In the genomic region with DNA sequence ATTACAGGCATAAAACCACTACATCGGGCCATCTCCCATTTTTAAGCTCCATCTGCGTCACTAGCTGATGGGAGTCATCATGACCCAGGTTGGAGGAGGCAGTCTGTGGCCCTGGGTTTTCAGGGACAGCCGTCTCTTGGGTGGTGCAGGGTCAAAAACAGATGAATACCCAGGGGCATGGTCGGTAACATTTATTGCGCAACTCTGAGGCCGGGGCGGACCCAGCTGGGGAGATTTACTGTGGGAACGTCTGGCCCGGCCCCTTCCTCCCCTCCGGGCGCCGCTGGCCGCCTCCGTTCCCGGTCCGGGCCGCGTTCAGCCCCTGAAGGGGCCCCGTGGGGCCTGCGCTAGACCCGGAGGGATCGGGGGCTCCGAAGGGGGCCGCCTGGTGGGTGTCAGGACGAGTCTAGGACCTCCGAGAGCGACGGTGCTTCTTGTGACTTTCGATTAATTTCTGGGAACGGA, we compare ENCODE assay signal across 6 cellular contexts. TPM values are rescaled to one million over a fixed set of nuclear protein-coding genes. Genes with fewer than 3 reads are reported as not detected.
DNase-seq lines count a peak whose midpoint lies in the region; ATAC-seq and TF ChIP-seq lines count a peak whose summit lies in the region.

No MANE protein-coding gene starts in this region.

- H3K27me3 ChIP-seq in BLaER1 treated with 17β-estradiol and CSF1 and Interleukin-3, amounts not matched to agents 10 nM and 100 nM = peaks cover 86 to 89% (median 89%) of the 10 kb centered on the region in 11 experiments
- H3K27me3 ChIP-seq in lower lobe of right lung (ENCODE audit: low read depth) = peaks cover 46% of the 10 kb centered on the region

- POLR2A ChIA-PET in WTC11 (lab: Charles Lee) = interaction anchor here (1.8 to 7.8 kb wide), 3 partner anchors 10 to 38 kb away, joined by 6 to 115 read pairs (median 14); partner anchors contain the start of genes EPOR, ODAD3 and PRKCSH

- no peaks in the 10 kb centered on the region for H3K36me3 Mint-ChIP-seq in WTC11

- H3K4me1 Mint-ChIP-seq in WTC11 = peaks cover 19% of the 10 kb centered on the region

- TF ChIP-seq POLR2A in erythroblast (IDR thresholded peaks at IDR 0.05; ENCODE audit: low read length) = no peak

- H3K9ac ChIP-seq in BLaER1 treated with 17β-estradiol and CSF1 and Interleukin-3, amounts not matched to agents 10 nM and 100 nM = peak overlapping the region; percentile 29 to 72 (median 59); a peak in 20 of 22 replicates

- peak overlapping the region; percentile 91 to 99 (median 97) for H3K4me2 ChIP-seq in BLaER1 treated with 17β-estradiol and CSF1 and Interleukin-3, amounts not matched to agents 10 nM and 100 nM

- intact Hi-C loops in lower lobe of right lung (cut with DNase I) = no loop called here

- no peaks in the 10 kb centered on the region for H3K9me3 Mint-ChIP-seq in WTC11

- CTCF ChIA-PET in WTC11 (lab: Charles Lee) = interaction anchor here (0.9 to 7.8 kb wide), 11 partner anchors 14 to 1340 kb away, joined by 3 to 308 read pairs (median 12); partner anchors contain the start of genes EPOR, ODAD3, PRKCSH and SWSAP1

- H3K4me1 ChIP-seq in BLaER1 treated with 17β-estradiol and CSF1 and Interleukin-3, amounts not matched to agents 10 nM and 100 nM = peaks cover 44 to 60% (median 53%) of the 10 kb centered on the region in 10 experiments
- peaks cover 48% of the 10 kb centered on the region for H3K4me1 ChIP-seq in lower lobe of right lung

- no peaks in the 10 kb centered on the region for H3K36me3 ChIP-seq in BLaER1 treated with 17β-estradiol and CSF1 and Interleukin-3, amounts not matched to agents 10 nM and 100 nM
- H3K36me3 ChIP-seq in lower lobe of right lung = no peaks in the 10 kb centered on the region

- DNase-seq in WTC11 (ENCODE audit: low spot score) = peak; percentile 35
- no peak for DNase-seq in lower lobe of right lung
- no peak for DNase-seq in erythroblast (lab: John Stamatoyannopoulos, UW)
- no peak for DNase-seq in NCI-H2196 (lab: John Stamatoyannopoulos, UW; ENCODE audit: unreplicated experiment)
- no peak for DNase-seq in mesenteric fat pad (ENCODE audit: low spot score)

- H3K27ac Mint-ChIP-seq in WTC11 = no peak overlapping the region

- H3K27ac ChIP-seq in BLaER1 treated with 17β-estradiol and CSF1 and Interleukin-3, amounts not matched to agents 10 nM and 100 nM = peak overlapping the region in 6 of 11 experiments; percentile 21 to 48 (median 37); a peak in 9 of 22 replicates
- H3K27ac ChIP-seq in lower lobe of right lung = peak overlapping the region; percentile 13

- ATAC-seq in WTC11 (no peak), lower lobe of right lung (no peak)

- peak overlapping the region; percentile 87 for H3K4me3 Mint-ChIP-seq in WTC11

- peak overlapping the region; percentile 32 to 76 (median 58) for H3K4me3 ChIP-seq in BLaER1 treated with 17β-estradiol and CSF1 and Interleukin-3, amounts not matched to agents 10 nM and 100 nM
- H3K4me3 ChIP-seq in lower lobe of right lung = peak overlapping the region; percentile 48

- H3K9me3 ChIP-seq in BLaER1 treated with 17β-estradiol and CSF1 and Interleukin-3, amounts not matched to agents 10 nM and 100 nM (replicated peaks in 1 of 11) = peaks cover 0 to 5% (median 0%) of the 10 kb centered on the region in 11 experiments; a peak in 2 of 22 replicates
- no peaks in the 10 kb centered on the region for H3K9me3 ChIP-seq in lower lobe of right lung

- H4K20me1 ChIP-seq in BLaER1 treated with 17β-estradiol and CSF1 and Interleukin-3, amounts not matched to agents 10 nM and 100 nM = peaks cover 0 to 54% (median 10%) of the 10 kb centered on the region in 11 experiments; a peak in 13 of 22 replicates

- TF ChIP-seq CTCF in WTC11 (IDR thresholded peaks at IDR 0.05) = no peak
- TF ChIP-seq CTCF in lower lobe of right lung (IDR thresholded peaks at IDR 0.05) = no peak

- peaks cover 29% of the 10 kb centered on the region for H3K27me3 Mint-ChIP-seq in WTC11 (ENCODE audit: low read depth)

TF ChIP-seq in WTC11, 78 proteins besides CTCF, POLR2A, EP300 and RAD21 (continues in another document):
- TF ChIP-seq ZBTB21 (CRISPR knock-in tag; IDR thresholded peaks at IDR 0.05; ENCODE audit: borderline replicate concordance) (0 out of 2 replicates have a peak, but pooled peaks have one; percentile 39), TEAD1 (CRISPR knock-in tag; IDR thresholded peaks at IDR 0.05) (no peak), RORB (CRISPR knock-in tag; IDR thresholded peaks at IDR 0.05) (no peak), ZNF281 (CRISPR knock-in tag; IDR thresholded peaks at IDR 0.05) (no peak), GRHL2 (CRISPR knock-in tag; IDR thresholded peaks at IDR 0.05; ENCODE audit: insufficient replicate concordance, severe bottlenecking) (no peak), FOXJ3 (CRISPR knock-in tag; IDR thresholded peaks at IDR 0.05; ENCODE audit: borderline replicate concordance) (no peak), PRRX2 (CRISPR knock-in tag; IDR thresholded peaks at IDR 0.05) (no peak)
- TF ChIP-seq, protein P1, sequence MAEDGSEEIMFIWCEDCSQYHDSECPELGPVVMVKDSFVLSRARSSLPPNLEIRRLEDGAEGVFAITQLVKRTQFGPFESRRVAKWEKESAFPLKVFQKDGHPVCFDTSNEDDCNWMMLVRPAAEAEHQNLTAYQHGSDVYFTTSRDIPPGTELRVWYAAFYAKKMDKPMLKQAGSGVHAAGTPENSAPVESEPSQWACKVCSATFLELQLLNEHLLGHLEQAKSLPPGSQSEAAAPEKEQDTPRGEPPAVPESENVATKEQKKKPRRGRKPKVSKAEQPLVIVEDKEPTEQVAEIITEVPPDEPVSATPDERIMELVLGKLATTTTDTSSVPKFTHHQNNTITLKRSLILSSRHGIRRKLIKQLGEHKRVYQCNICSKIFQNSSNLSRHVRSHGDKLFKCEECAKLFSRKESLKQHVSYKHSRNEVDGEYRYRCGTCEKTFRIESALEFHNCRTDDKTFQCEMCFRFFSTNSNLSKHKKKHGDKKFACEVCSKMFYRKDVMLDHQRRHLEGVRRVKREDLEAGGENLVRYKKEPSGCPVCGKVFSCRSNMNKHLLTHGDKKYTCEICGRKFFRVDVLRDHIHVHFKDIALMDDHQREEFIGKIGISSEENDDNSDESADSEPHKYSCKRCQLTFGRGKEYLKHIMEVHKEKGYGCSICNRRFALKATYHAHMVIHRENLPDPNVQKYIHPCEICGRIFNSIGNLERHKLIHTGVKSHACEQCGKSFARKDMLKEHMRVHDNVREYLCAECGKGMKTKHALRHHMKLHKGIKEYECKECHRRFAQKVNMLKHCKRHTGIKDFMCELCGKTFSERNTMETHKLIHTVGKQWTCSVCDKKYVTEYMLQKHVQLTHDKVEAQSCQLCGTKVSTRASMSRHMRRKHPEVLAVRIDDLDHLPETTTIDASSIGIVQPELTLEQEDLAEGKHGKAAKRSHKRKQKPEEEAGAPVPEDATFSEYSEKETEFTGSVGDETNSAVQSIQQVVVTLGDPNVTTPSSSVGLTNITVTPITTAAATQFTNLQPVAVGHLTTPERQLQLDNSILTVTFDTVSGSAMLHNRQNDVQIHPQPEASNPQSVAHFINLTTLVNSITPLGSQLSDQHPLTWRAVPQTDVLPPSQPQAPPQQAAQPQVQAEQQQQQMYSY (CRISPR knock-in tag; IDR thresholded peaks at IDR 0.05) = no peak
- TF ChIP-seq, protein P2, sequence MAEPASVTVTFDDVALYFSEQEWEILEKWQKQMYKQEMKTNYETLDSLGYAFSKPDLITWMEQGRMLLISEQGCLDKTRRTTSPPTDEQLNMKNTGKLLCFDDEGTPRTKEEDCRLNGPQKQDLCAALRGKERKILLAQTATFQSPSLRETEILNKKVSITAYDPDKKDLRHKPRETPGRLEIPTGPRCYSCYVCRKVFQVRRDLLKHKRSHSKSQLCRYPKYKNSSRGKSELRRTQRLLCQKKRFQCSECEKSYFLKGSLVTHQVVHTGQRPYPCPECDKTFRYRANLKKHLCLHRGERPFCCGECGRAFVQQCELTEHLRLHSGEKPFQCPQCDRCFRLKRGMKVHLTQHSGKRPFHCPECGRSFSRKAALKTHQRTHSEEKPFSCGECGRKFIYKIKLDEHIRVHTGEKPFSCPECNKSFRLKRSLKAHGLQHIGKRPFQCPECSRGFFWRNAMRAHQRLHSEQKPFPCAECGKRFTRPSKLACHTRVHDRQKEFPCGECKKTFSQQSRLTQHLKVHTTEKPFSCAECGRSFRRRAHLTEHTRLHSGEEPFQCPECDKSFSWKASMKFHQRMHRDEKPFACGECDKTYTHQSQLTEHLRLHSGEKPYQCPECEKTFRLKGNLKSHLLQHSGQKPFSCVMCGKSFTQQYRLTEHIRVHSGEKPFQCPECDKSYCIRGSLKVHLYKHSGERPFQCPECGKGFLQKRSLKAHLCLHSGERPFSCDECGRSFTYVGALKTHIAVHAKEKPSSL (CRISPR knock-in tag; conservative IDR thresholded peaks at IDR 0.05) = no peak

RNA-seq across cellular contexts. Expression of gene RGL3, which starts 1.3 kb away (rescaled TPM):
- total RNA-seq in WTC11 (2021) (69.0 to 88.3 TPM (median 86.0 TPM) in 3 replicates), lower lobe of right lung (55.8 TPM), mesenteric fat pad (18.8 TPM)

RNA-seq across cellular contexts. Expression of gene ODAD3, which starts 14.5 kb away (rescaled TPM):
- total RNA-seq in WTC11 (2021) (4.1 to 5.8 TPM (median 4.8 TPM) in 3 replicates), lower lobe of right lung (4.3 TPM), mesenteric fat pad (0.35 TPM)

RNA-seq across cellular contexts. Expression of gene PRKCSH, which starts 15.0 kb away (rescaled TPM):
- 396 to 405 TPM (median 402 TPM) in 3 replicates for total RNA-seq in WTC11 (2021)
- total RNA-seq in lower lobe of right lung = 285 TPM
- total RNA-seq in mesenteric fat pad = 199 TPM

RNA-seq across cellular contexts. Expression of gene EPOR, which starts 36.3 kb away (rescaled TPM):
- total RNA-seq in WTC11 (2021) = 16.8 to 20.9 TPM (median 20.4 TPM) in 3 replicates
- 16.4 TPM for total RNA-seq in lower lobe of right lung
- total RNA-seq in mesenteric fat pad = 9.6 TPM

RNA-seq across cellular contexts. Expression of gene SWSAP1, which starts 46.0 kb away (rescaled TPM):
- total RNA-seq in WTC11 (2021) (2.4 to 3.9 TPM (median 3.0 TPM) in 3 replicates), lower lobe of right lung (3.6 TPM), mesenteric fat pad (1.2 TPM)
